Comparison of ENCODE assay signal across 7 cellular contexts in genomic region chr1:90348934-90349333, GRCh38.
"Had no signal": no experiment of that assay in that cellular context is flagged by ENCODE, and none has a peak within 500 bp of the region (broad histone marks: within the 10 kb centered on the region; RNA-seq: fewer than 3 reads in every experiment).

No MANE protein-coding gene starts in this region.

- H3K4me1 ChIP-seq: HAP-1 had no signal

- H3K4me2 ChIP-seq: GM23338 had no signal

- DNase-seq: H7, Kasumi-1, KG1 had no signal

- H3K36me3 ChIP-seq: HAP-1 had no signal

- H3K4me3 ChIP-seq: GM23338, HAP-1 had no signal

- H2AFZ ChIP-seq: GM23338 had no signal

- H3K27ac ChIP-seq: HL-60 had no signal

- H3K9me3 ChIP-seq: HAP-1 had no signal

- ATAC-seq: GM23338, HCT116 had no signal
